Comparison of ENCODE assay signal across 16 cellular contexts in genomic region chr17:7774037-7774659, GRCh38. TPM values are rescaled to one million over a fixed set of nuclear protein-coding genes. Genes with fewer than 3 reads are reported as not detected.
A peak's percentile ranks its signal among the peaks of the same experiment; 100 is the strongest.
DNase-seq lines count a peak whose midpoint lies in the region; ATAC-seq and TF ChIP-seq lines count a peak whose summit lies in the region.
"Had no signal": no experiment of that assay in that cellular context is flagged by ENCODE, and none has a peak within 500 bp of the region (broad histone marks: within the 10 kb centered on the region; RNA-seq: fewer than 3 reads in every experiment).

No MANE protein-coding gene starts in this region.

- TF ChIP-seq CTCF in AG04449 (IDR thresholded peaks at IDR 0.05; ENCODE audit: insufficient read depth, low read length, missing control alignments) (no peak), HFFc6 (IDR thresholded peaks at IDR 0.05) (no peak), WTC11 (IDR thresholded peaks at IDR 0.05) (no peak)

- ATAC-seq in WTC11 (no peak), left lobe of liver (peak; percentile 37)
- ATAC-seq in activated naive CD8-positive, alpha-beta T cell treated with anti-CD3 and anti-CD28 coated beads, Interleukin-2, amount 50 U/mL, for 24 hours: no peak

- H3K27ac Mint-ChIP-seq in HFFc6 (peak overlapping the region; percentile 42), WTC11 (no peak overlapping the region)
- no peak overlapping the region for H3K27ac Mint-ChIP-seq in activated naive CD8-positive, alpha-beta T cell treated with anti-CD3 and anti-CD28 coated beads, Interleukin-2, amount 50 U/mL, for 24 hours
- H3K27ac Mint-ChIP-seq: activated naive CD8-positive, alpha-beta T cell treated with anti-CD3 and anti-CD28 coated beads for 36 hours; type B pancreatic cell had no signal

- H3K4me3 Mint-ChIP-seq in HFFc6 (peak overlapping the region; percentile 30), WTC11 (no peak overlapping the region)
- H3K4me3 Mint-ChIP-seq in activated naive CD8-positive, alpha-beta T cell treated with anti-CD3 and anti-CD28 coated beads, Interleukin-2, amount 50 U/mL, for 24 hours: no peak overlapping the region
- H3K4me3 Mint-ChIP-seq: activated naive CD8-positive, alpha-beta T cell treated with anti-CD3 and anti-CD28 coated beads for 36 hours; type B pancreatic cell had no signal

- H3K9me3 Mint-ChIP-seq in HFFc6 (no peaks in the 10 kb centered on the region), WTC11 (no peaks in the 10 kb centered on the region)
- H3K9me3 Mint-ChIP-seq in activated naive CD8-positive, alpha-beta T cell treated with anti-CD3 and anti-CD28 coated beads, Interleukin-2, amount 50 U/mL, for 24 hours: no peaks in the 10 kb centered on the region
- H3K9me3 Mint-ChIP-seq: activated naive CD8-positive, alpha-beta T cell treated with anti-CD3 and anti-CD28 coated beads for 36 hours; type B pancreatic cell had no signal

- no peak overlapping the region for H3K4me3 ChIP-seq in AG04449 (ENCODE audit: low read depth, low read length)

- CTCF ChIA-PET in AG04449 (lab: Yijun Ruan, JAX) (interaction anchor here (1.8 to 19.9 kb wide), 2 partner anchors 29 to 86 kb away, joined by 6 to 384 read pairs; partner anchors contain the start of gene WRAP53), WTC11 (lab: Charles Lee) (no interaction called here)

- DNase-seq in AG04449 (ENCODE audit: low read depth, low spot score): peak; percentile 14
- DNase-seq in HFFc6: peak; percentile 79
- no peak for DNase-seq in WTC11 (ENCODE audit: low spot score)
- no peak for DNase-seq in left lobe of liver (ENCODE audit: low spot score)
- DNase-seq in activated naive CD8-positive, alpha-beta T cell treated with anti-CD3 and anti-CD28 coated beads, Interleukin-2, amount 50 U/mL, for 24 hours: no peak
- DNase-seq in NCI-H526 (lab: John Stamatoyannopoulos, UW): no peak
- DNase-seq in NCI-H748 treated with DMSO at 0.1 percent for 48 hours (lab: John Stamatoyannopoulos, UW): no peak
- DNase-seq in SHP77 (lab: John Stamatoyannopoulos, UW): no peak
- DNase-seq: ACHN; activated naive CD8-positive, alpha-beta T cell treated with anti-CD3 and anti-CD28 coated beads for 36 hours; DMS79; glutamatergic neuron; NCI-H446; SHP77 treated with DMSO at 0.1 percent for 48 hours; stimulated activated CD4-positive, alpha-beta T cell treated with anti-CD3 and anti-CD28 coated beads, Interleukin-12 subunit alpha, Interleukin-12 subunit beta, amount 100 ng/mL, for 4 hours had no signal

- H3K4me1 Mint-ChIP-seq in HFFc6 (ENCODE audit: low read depth) (peaks cover 20% of the 10 kb centered on the region), WTC11 (no peaks in the 10 kb centered on the region)
- H3K4me1 Mint-ChIP-seq in activated naive CD8-positive, alpha-beta T cell treated with anti-CD3 and anti-CD28 coated beads, Interleukin-2, amount 50 U/mL, for 24 hours: no peaks in the 10 kb centered on the region
- H3K4me1 Mint-ChIP-seq: activated naive CD8-positive, alpha-beta T cell treated with anti-CD3 and anti-CD28 coated beads for 36 hours had no signal

- POLR2A ChIA-PET in AG04449 (lab: Yijun Ruan, JAX): no interaction called here
- POLR2A ChIA-PET in WTC11 (lab: Charles Lee): no interaction called here

- H3K27me3 Mint-ChIP-seq in HFFc6 (ENCODE audit: insufficient read depth): peaks cover 18% of the 10 kb centered on the region
- H3K27me3 Mint-ChIP-seq in WTC11 (ENCODE audit: low read depth): peaks cover 5% of the 10 kb centered on the region; the same call in 1 of the 2 replicates
- peaks cover 15% of the 10 kb centered on the region for H3K27me3 Mint-ChIP-seq in activated naive CD8-positive, alpha-beta T cell treated with anti-CD3 and anti-CD28 coated beads, Interleukin-2, amount 50 U/mL, for 24 hours

- H3K36me3 Mint-ChIP-seq in HFFc6 (ENCODE audit: low read depth): no peaks in the 10 kb centered on the region
- H3K36me3 Mint-ChIP-seq in WTC11: no peaks in the 10 kb centered on the region
- H3K36me3 Mint-ChIP-seq in activated naive CD8-positive, alpha-beta T cell treated with anti-CD3 and anti-CD28 coated beads, Interleukin-2, amount 50 U/mL, for 24 hours (ENCODE audit: low read depth): no peaks in the 10 kb centered on the region
- H3K36me3 Mint-ChIP-seq: activated naive CD8-positive, alpha-beta T cell treated with anti-CD3 and anti-CD28 coated beads for 36 hours; type B pancreatic cell had no signal

TF ChIP-seq in WTC11, 78 proteins besides CTCF, POLR2A, EP300 and RAD21:
- TF ChIP-seq E2F4 (CRISPR knock-in tag; IDR thresholded peaks at IDR 0.05; ENCODE audit: borderline replicate concordance, low read depth) (no peak), GABPB1 (CRISPR knock-in tag; IDR thresholded peaks at IDR 0.05) (peak; percentile 97), USF2 (CRISPR knock-in tag; IDR thresholded peaks at IDR 0.05) (no peak)

RNA-seq across cellular contexts. Expression of gene DNAH2, which starts 56.6 kb away (rescaled TPM):
- total RNA-seq in HFFc6 (2021; fragmentation: NEBNext Ultra II Directional; extraction: Animal tissue kit (Norgen Biotek cat#: 25700)): not detected
- total RNA-seq in WTC11 (2021) (0.17 to 0.34 TPM (median 0.27 TPM) in 3 replicates), left lobe of liver (0.15 TPM)

RNA-seq across cellular contexts. Expression of gene KDM6B, which starts 59.9 kb away (rescaled TPM):
- total RNA-seq in HFFc6 (2021; fragmentation: NEBNext Ultra II Directional; extraction: Animal tissue kit (Norgen Biotek cat#: 25700)): 10 to 100 TPM; 10.4 to 15.2 (median 11.6) TPM
- total RNA-seq in WTC11 (2021) (13.2 to 16.1 TPM (median 15.8 TPM) in 3 replicates), left lobe of liver (18.1 TPM)

Comparison
In these comparisons a context has a peak if more than half of its experiments do, and no peak if none do; other contexts are left out.
1. DNase-seq: peak in AG04449 (single experiment) and HFFc6 (single experiment); none in WTC11 (single experiment), left lobe of liver (single experiment), activated naive CD8-positive, alpha-beta T cell treated with anti-CD3 and anti-CD28 coated beads, Interleukin-2, amount 50 U/mL, for 24 hours (single experiment), NCI-H526 (0 of 2), NCI-H748 treated with DMSO at 0.1 percent for 48 hours (single experiment) and SHP77 (0 of 2).